ENCODE assay signal across 8 cellular contexts in genomic region chr5:73031839-73032238, GRCh38.
DNase-seq lines count a peak whose midpoint lies in the region; ATAC-seq and TF ChIP-seq lines count a peak whose summit lies in the region.

No MANE protein-coding gene starts in this region.

- ATAC-seq in GM19035 (IDR thresholded peaks at IDR 0.05; ENCODE audit: unreplicated experiment) (no peak), left lobe of liver (no peak)
- no peak for ATAC-seq in activated CD4-positive, CD25-positive, alpha-beta regulatory T cell treated with anti-CD3 and anti-CD28 coated beads, Interleukin-2, amount 50 U/mL, for 24 hours

- TF ChIP-seq CTCF in epithelial cell of proximal tubule (conservative IDR thresholded peaks at IDR 0.05; ENCODE audit: low read depth, low read length) = no peak

- DNase-seq in DMS153 (lab: John Stamatoyannopoulos, UW) (peak; percentile 1), DMS153 treated with DMSO at 0.1 percent for 48 hours (lab: John Stamatoyannopoulos, UW; ENCODE audit: unreplicated experiment) (no peak), NCI-H524 (lab: John Stamatoyannopoulos, UW) (peak; percentile 16 to 70), epithelial cell of proximal tubule (ENCODE audit: low read depth) (peak; percentile 12), left lobe of liver (ENCODE audit: low spot score) (no peak)

- no peaks in the 10 kb centered on the region for H3K27me3 ChIP-seq in skeletal muscle satellite cell (ENCODE audit: control insufficient read depth, insufficient read depth, low read length)

- H3K4me2 ChIP-seq in skeletal muscle satellite cell (ENCODE audit: low read length) = peak overlapping the region; percentile 58

- H3K4me3 ChIP-seq in epithelial cell of proximal tubule (ENCODE audit: low read depth, low read length) (no peak overlapping the region), skeletal muscle satellite cell (ENCODE audit: low read length) (peak overlapping the region; percentile 35)

- H3K9me3 ChIP-seq in skeletal muscle satellite cell (replicated peaks; ENCODE audit: low read length) = no peaks in the 10 kb centered on the region

- H3K36me3 ChIP-seq in skeletal muscle satellite cell (ENCODE audit: insufficient read depth, low read length) = no peaks in the 10 kb centered on the region

- peak overlapping the region; percentile 11 for H3K9ac ChIP-seq in skeletal muscle satellite cell (ENCODE audit: low read depth, low read length)

- H3K4me1 ChIP-seq in skeletal muscle satellite cell (ENCODE audit: control insufficient read depth, insufficient read depth, low read length) = peaks cover 23% of the 10 kb centered on the region

Comparison
In these comparisons a context has a peak if more than half of its experiments do, and no peak if none do; other contexts are left out.
1. DNase-seq: peak in DMS153 (single experiment), NCI-H524 (2 of 2) and epithelial cell of proximal tubule (single experiment); none in DMS153 treated with DMSO at 0.1 percent for 48 hours (single experiment) and left lobe of liver (single experiment).